In genomic region chr1:2653741-2654442, GRCh38 we compare ENCODE assay signal across 11 cellular contexts. TPM values are rescaled to one million over a fixed set of nuclear protein-coding genes. Genes with fewer than 3 reads are reported as not detected.
A peak's percentile ranks its signal among the peaks of the same experiment; 100 is the strongest.
DNase-seq lines count a peak whose midpoint lies in the region; ATAC-seq and TF ChIP-seq lines count a peak whose summit lies in the region.
"Not testable (repeated sequence)": the region's sequence is repeated elsewhere in the genome, so short reads cannot be mapped to it uniquely, and the experiment has no call there.
"Had no signal": no experiment of that assay in that cellular context is flagged by ENCODE, and none has a peak within 500 bp of the region (broad histone marks: within the 10 kb centered on the region; RNA-seq: fewer than 3 reads in every experiment).

No MANE protein-coding gene starts in this region.

- in situ Hi-C loops in Panc1 (cut with HindIII; ENCODE audit: low pct_unique_long_range_greater_than_20kb, low sequenced_read_pairs), result not testable (repeated sequence)

- POLR2A ChIA-PET in Panc1 (lab: Charles Lee), result not testable (repeated sequence)

- not testable (repeated sequence) for H3F3A ChIP-seq in neural progenitor cell (ENCODE audit: low read depth)

- WGBS in body of pancreas, 2 donors, result 28 to 33% methylated on average over 14 of the region's 14 CpGs
- 44 to 46% methylated on average over 14 of the region's 14 CpGs for WGBS in aorta, 2 donors

- not testable (repeated sequence) for TF ChIP-seq POLR2A in body of pancreas (IDR thresholded peaks at IDR 0.05)

- H3K27me3 ChIP-seq in Panc1 (ENCODE audit: control insufficient read depth, insufficient read depth, low read length), result peaks cover 17% of the 10 kb centered on the region; the same call in 1 of the 2 replicates
- not testable (repeated sequence) for H3K27me3 ChIP-seq in body of pancreas; fibroblast of lung (ENCODE audit: control insufficient read depth, insufficient read depth, low read length); iPS-20b (ENCODE audit: insufficient read depth, low read length); neural progenitor cell; aorta (ENCODE audit: control insufficient read depth in 1 of 2, insufficient read depth in 2 of 2, low read length in 1 of 2)

- H3K4me2 ChIP-seq in fibroblast of lung (ENCODE audit: extremely low read depth, insufficient read depth, low read length); neural progenitor cell: not testable (repeated sequence)

- ATAC-seq in Panc1, result peak; percentile 52; the same call in 1 of the 2 replicates
- ATAC-seq in body of pancreas; aorta (ENCODE audit: low FRiP score): not testable (repeated sequence)

- H3K9me3 Mint-ChIP-seq in neural progenitor cell, result peaks cover 45% of the 10 kb centered on the region

- not testable (repeated sequence) for DNase-seq in Panc1 (ENCODE audit: low read depth, low spot score); fibroblast of lung (ENCODE audit: low read depth in 2 of 2); neural progenitor cell (ENCODE audit: low spot score)
- DNase-seq in activated CD8-positive, alpha-beta memory T cell treated with anti-CD3 and anti-CD28 coated beads, Interleukin-2, amount 50 U/mL, for 48 hours, result peak; percentile 82
- peak; percentile 33 to 47 (median 44) for DNase-seq in body of pancreas
- DNase-seq in stimulated activated CD4-positive, alpha-beta T cell treated with anti-CD3 and anti-CD28 coated beads, Interleukin-4, amount 100 ng/mL, for 1 hour, result peak; percentile 26
- DNase-seq in aorta, result peak; percentile 78 to 95

- not testable (repeated sequence) for TF ChIP-seq CTCF in Panc1 (IDR thresholded peaks at IDR 0.05); body of pancreas (IDR thresholded peaks at IDR 0.05); fibroblast of lung (conservative IDR thresholded peaks at IDR 0.05 in 1 of 2, IDR thresholded peaks at IDR 0.05 in 1 of 2; ENCODE audit: low read depth in 1 of 2, low read length in 2 of 2); neural progenitor cell (IDR thresholded peaks at IDR 0.05)

- H3K27me3 Mint-ChIP-seq in neural progenitor cell (ENCODE audit: insufficient read depth, low read depth), result peaks cover 39% of the 10 kb centered on the region

- CTCF ChIA-PET in Panc1 (lab: Charles Lee), result not testable (repeated sequence)

- H3K9ac ChIP-seq in fibroblast of lung (ENCODE audit: insufficient read depth, low read length), result peak overlapping the region; percentile 10
- not testable (repeated sequence) for H3K9ac ChIP-seq in iPS-20b (ENCODE audit: low read depth, low read length); neural progenitor cell

- H3K27ac Mint-ChIP-seq in neural progenitor cell, result peak overlapping the region; percentile 24

- not testable (repeated sequence) for H3K4me1 ChIP-seq in Panc1 (ENCODE audit: control insufficient read depth, insufficient read depth, low read length); body of pancreas; fibroblast of lung (ENCODE audit: control insufficient read depth, extremely low read depth, insufficient read depth, low read length); iPS-20b (ENCODE audit: insufficient read depth, low read length); neural progenitor cell; aorta (ENCODE audit: control insufficient read depth in 1 of 2, insufficient read depth in 2 of 2, low read length in 2 of 2)

- not testable (repeated sequence) for H3K79me2 ChIP-seq in fibroblast of lung (ENCODE audit: control insufficient read depth, insufficient read depth, low read length); neural progenitor cell (ENCODE audit: low read depth)

- H3K36me3 Mint-ChIP-seq in neural progenitor cell, result peaks cover 19% of the 10 kb centered on the region

- not testable (repeated sequence) for H3K4me1 Mint-ChIP-seq in neural progenitor cell

- intact Hi-C loops in Panc1 (cut with micrococcal nuclease; ENCODE audit: unreplicated experiment); body of pancreas (cut with DNase I); aorta (cut with DNase I): not testable (repeated sequence)

- H3K27ac ChIP-seq in Panc1 (ENCODE audit: low read length); body of pancreas; fibroblast of lung (ENCODE audit: insufficient read depth, low read length); iPS-20b (ENCODE audit: low read length); neural progenitor cell; aorta (ENCODE audit: low read depth in 1 of 2, low read length in 2 of 2): not testable (repeated sequence)

- H3K4me3 Mint-ChIP-seq in neural progenitor cell, result peak overlapping the region; percentile 33

- not testable (repeated sequence) for H2AFZ ChIP-seq in fibroblast of lung (ENCODE audit: low read length); neural progenitor cell (replicated peaks)

- H3K4me3 ChIP-seq in Panc1 (ENCODE audit: low read depth in 2 of 2, low read length in 2 of 2); body of pancreas; fibroblast of lung (replicated peaks in 1 of 4; ENCODE audit: control extremely low read depth in 1 of 4, insufficient read depth in 1 of 4, low read depth in 3 of 4, low read length in 4 of 4); neural progenitor cell; aorta (ENCODE audit: low read length in 2 of 2): not testable (repeated sequence)
- H3K4me3 ChIP-seq in iPS-20b (ENCODE audit: low read length), result 0 out of 2 replicates have a peak overlapping the region, but pooled peaks have one; percentile 21

- not testable (repeated sequence) for H3K9me3 ChIP-seq in Panc1 (ENCODE audit: control insufficient read depth, insufficient read depth, low read depth, low read length); body of pancreas; neural progenitor cell (ENCODE audit: low read depth); aorta (ENCODE audit: control insufficient read depth, low read length)
- H3K9me3 ChIP-seq in fibroblast of lung (ENCODE audit: control insufficient read depth, insufficient read depth, low read depth, low read length), result peaks cover 24% of the 10 kb centered on the region
- H3K9me3 ChIP-seq in iPS-20b (ENCODE audit: insufficient read depth, low read depth, low read length), result peaks cover 70% of the 10 kb centered on the region

- BruUV-seq in Panc1 (replicated peaks; lab: Mats Ljungman, UMichigan), result not testable (repeated sequence)

- H4K20me1 ChIP-seq in fibroblast of lung (ENCODE audit: control insufficient read depth, extremely low read depth, insufficient read depth, low read length); neural progenitor cell (ENCODE audit: low read depth): not testable (repeated sequence)

- H3K36me3 ChIP-seq in Panc1 (ENCODE audit: control insufficient read depth, insufficient read depth, low read length); body of pancreas (replicated peaks in 1 of 2; ENCODE audit: insufficient read depth in 1 of 2, low read depth in 2 of 2); fibroblast of lung (ENCODE audit: control insufficient read depth, insufficient read depth, low read length); iPS-20b (ENCODE audit: insufficient read depth, low read depth, low read length); neural progenitor cell; aorta (ENCODE audit: control insufficient read depth in 1 of 2, insufficient read depth in 2 of 2, low read length in 1 of 2): not testable (repeated sequence)

RNA-seq across cellular contexts. Expression of gene MMEL1, which starts 21.1 kb away (rescaled TPM):
- total RNA-seq in Panc1 (2021; ENCODE audit: unreplicated experiment), result 0.46 TPM
- polyA plus RNA-seq in Panc1 (2012; ENCODE audit: insufficient read length), result 10.4 TPM
- total RNA-seq in body of pancreas, result not detected
- total RNA-seq in fibroblast of lung, result 0.33 TPM in 1 of 2 replicates, not detected in the other
- polyA plus RNA-seq in fibroblast of lung, result 0.02 and 0.60 TPM in 2 replicates
- 0.05 and 0.34 TPM in 2 replicates for polyA plus RNA-seq in fibroblast of lung (2012)
- polyA minus RNA-seq in fibroblast of lung (ENCODE audit: low replicate concordance), result not detected in 2 replicates
- 0.19 and 0.31 TPM in 2 replicates for total RNA-seq in neural progenitor cell (ENCODE audit: low replicate concordance)
- 1 to 10 TPM in 1 of 2 donors, under 1 TPM in 1; 0.94 to 2.4 TPM for total RNA-seq in aorta
- polyA plus RNA-seq in aorta, result 1 to 10 TPM in 1 of 2 donors, under 1 TPM in 1; 0.63 to 1.8 TPM
- total RNA-seq: kidney epithelial cell, M059J, SJSA1 had no signal
